In the genomic region with DNA sequence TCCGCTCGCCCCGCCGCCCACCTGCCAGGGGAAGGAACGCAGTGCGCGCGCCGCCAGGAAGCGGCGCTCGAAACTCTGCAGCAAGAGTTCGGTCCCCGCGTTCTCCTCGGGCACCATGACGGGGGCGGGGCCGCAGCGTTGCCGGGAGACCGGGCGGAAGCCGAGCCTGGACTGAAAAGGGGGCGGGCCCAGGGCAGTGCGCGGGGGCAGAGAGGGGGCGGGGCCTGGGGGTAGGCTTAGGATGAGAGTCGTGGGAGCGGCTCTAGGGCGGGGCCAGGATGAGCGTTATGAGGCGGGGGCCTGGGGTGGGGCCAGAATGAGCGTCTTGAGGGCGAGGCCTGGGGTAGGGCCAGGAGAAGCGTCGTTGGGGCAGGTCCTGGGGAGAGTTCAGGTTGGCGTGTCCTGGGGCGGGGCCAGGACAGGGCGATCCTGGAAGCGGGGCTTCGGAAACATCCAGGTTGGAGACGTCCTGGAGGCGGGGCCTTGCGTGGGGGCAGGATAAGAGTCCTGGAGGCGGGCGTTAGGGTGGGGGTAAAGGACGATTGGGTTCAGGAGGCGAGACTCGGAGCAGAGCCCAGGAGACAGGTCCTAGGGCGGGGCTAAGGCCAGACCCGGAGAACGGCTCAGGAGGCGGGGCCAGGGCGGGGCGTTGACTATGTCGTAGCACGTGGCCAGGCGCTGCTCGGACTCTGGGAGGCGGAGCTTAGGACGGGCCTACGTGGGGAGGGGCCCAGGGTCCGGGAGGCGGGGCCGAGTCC, we compare ENCODE assay signal across 8 cellular contexts. TPM values are rescaled to one million over a fixed set of nuclear protein-coding genes. Genes with fewer than 3 reads are reported as not detected.
DNase-seq lines count a peak whose midpoint lies in the region; ATAC-seq, FAIRE-seq and TF ChIP-seq lines count a peak whose summit lies in the region.
"Not testable (repeated sequence)": the region's sequence is repeated elsewhere in the genome, so short reads cannot be mapped to it uniquely, and the experiment has no call there.

No MANE protein-coding gene starts in this region.

- H3K79me2 ChIP-seq in HepG2 (ENCODE audit: insufficient read depth, low read length): not testable (repeated sequence)

- ATAC-seq in GM19438 (IDR thresholded peaks at IDR 0.05; ENCODE audit: low read depth, unreplicated experiment) (peak; percentile 96), HG03565 (IDR thresholded peaks at IDR 0.05; ENCODE audit: unreplicated experiment) (peak; percentile 75), HepG2 (peak; percentile 99)

- not testable (repeated sequence) for TF ChIP-seq POLR2A in HepG2 (IDR thresholded peaks at IDR 0.05; ENCODE audit: insufficient read depth in 1 of 2, low read depth in 2 of 2, low read length in 2 of 2)

- 0 out of 2 replicates have a peak, but pooled peaks have one; percentile 30 for TF ChIP-seq CTCF in HepG2 (CRISPR knock-in tag; IDR thresholded peaks at IDR 0.05)

- not testable (repeated sequence) for FAIRE-seq in HepG2 (lab: Jason Lieb, UNC)

- peak overlapping the region; percentile 92 for H3K4me2 ChIP-seq in BLaER1
- peak overlapping the region; percentile 79 for H3K4me2 ChIP-seq in HepG2 (ENCODE audit: low read depth, low read length)

- not testable (repeated sequence) for H3K27me3 ChIP-seq in BLaER1; HepG2 (ENCODE audit: control insufficient read depth in 1 of 2, insufficient read depth in 2 of 2, low read length in 2 of 2)

- not testable (repeated sequence) for TF ChIP-seq EP300 in HepG2 (IDR thresholded peaks at IDR 0.05; ENCODE audit: low read depth in 2 of 2, low read length in 2 of 2); HepG2 (CRISPR knock-in tag; IDR thresholded peaks at IDR 0.05; ENCODE audit: borderline replicate concordance)

- H4K20me1 ChIP-seq in BLaER1; HepG2 (ENCODE audit: insufficient read depth, low read length): not testable (repeated sequence)

- peaks cover 45% of the 10 kb centered on the region for H3K4me1 ChIP-seq in BLaER1
- not testable (repeated sequence) for H3K4me1 ChIP-seq in HepG2 (ENCODE audit: insufficient read depth, low read length)

- peak overlapping the region; percentile 74 for H3K9ac ChIP-seq in BLaER1
- 0 out of 2 replicates have a peak overlapping the region, but pooled peaks have one; percentile 39 for H3K9ac ChIP-seq in HepG2 (ENCODE audit: insufficient read depth, low read depth, low read length)

- H3K4me3 ChIP-seq in BLaER1: peak overlapping the region; percentile 74
- peak overlapping the region; percentile 41 to 76 (median 67); a peak in 5 of 6 replicates for H3K4me3 ChIP-seq in HepG2 (replicated peaks in 1 of 3; ENCODE audit: insufficient read depth in 1 of 3, low read depth in 2 of 3, low read length in 3 of 3)

- DNase-seq in NCI-H748 treated with DMSO at 0.1 percent for 48 hours (lab: John Stamatoyannopoulos, UW) (peak; percentile 95), dermis blood vessel endothelial cell (peak; percentile 94), HepG2 (ENCODE audit: low spot score) (peak; percentile 92)
- DNase-seq in activated CD4-positive, alpha-beta T cell treated with anti-CD3 and anti-CD28 coated beads, Interleukin-2, amount 50 U/mL, for 4 hours: peak; percentile 98
- peak; percentile 96 to 97 for DNase-seq in stimulated activated CD4-positive, alpha-beta T cell treated with anti-CD3 and anti-CD28 coated beads, Interleukin-2, amount 100 ng/mL, for 48 hours

- not testable (repeated sequence) for TF ChIP-seq RAD21 in HepG2 (CRISPR knock-in tag; IDR thresholded peaks at IDR 0.05)

- not testable (repeated sequence) for H2AFZ ChIP-seq in HepG2 (ENCODE audit: low read length)

- in situ Hi-C loops in HepG2 (cut with HindIII; ENCODE audit: extremely low pct_ligation_motif_present, low pct_unique_long_range_greater_than_20kb): not testable (repeated sequence)

- POLR2A ChIA-PET in HepG2 (lab: Yijun Ruan, JAX): interaction anchor here (1.3 kb wide), 1 partner anchor 44 kb away, joined by 10 read pairs; a partner anchor contains a TSS

- WGBS in HepG2 (ENCODE audit: low lambda C conversion rate): 0% methylated on average over 12 of the region's 66 CpGs

- CTCF ChIA-PET in HepG2 (lab: Yijun Ruan, JAX; ENCODE audit: low intra/inter-chr PET ratio, low total read pairs): not testable (repeated sequence)

- BruUV-seq in HepG2 (replicated peaks; lab: Mats Ljungman, UMichigan): not testable (repeated sequence)

- H3K27ac ChIP-seq in BLaER1 (peak overlapping the region; percentile 69), HepG2 (ENCODE audit: extremely low read length, insufficient read depth, low read length) (peak overlapping the region; percentile 43)

- H3K36me3 ChIP-seq in BLaER1; HepG2 (replicated peaks in 1 of 2; ENCODE audit: control insufficient read depth in 1 of 2, insufficient read depth in 2 of 2, low read length in 2 of 2): not testable (repeated sequence)

- not testable (repeated sequence) for H3K9me3 ChIP-seq in BLaER1; HepG2 (ENCODE audit: low read length)

- intact Hi-C loops in HepG2 (cut with micrococcal nuclease; ENCODE audit: unreplicated experiment): not testable (repeated sequence)

TF ChIP-seq in HepG2, 621 proteins besides CTCF, POLR2A, EP300 and RAD21 (continues in another document):
- TF ChIP-seq SPEN (CRISPR knock-in tag; IDR thresholded peaks at IDR 0.05; ENCODE audit: low read depth): 0 out of 2 replicates have a peak, but pooled peaks have one; percentile 15
- TF ChIP-seq, protein P1, sequence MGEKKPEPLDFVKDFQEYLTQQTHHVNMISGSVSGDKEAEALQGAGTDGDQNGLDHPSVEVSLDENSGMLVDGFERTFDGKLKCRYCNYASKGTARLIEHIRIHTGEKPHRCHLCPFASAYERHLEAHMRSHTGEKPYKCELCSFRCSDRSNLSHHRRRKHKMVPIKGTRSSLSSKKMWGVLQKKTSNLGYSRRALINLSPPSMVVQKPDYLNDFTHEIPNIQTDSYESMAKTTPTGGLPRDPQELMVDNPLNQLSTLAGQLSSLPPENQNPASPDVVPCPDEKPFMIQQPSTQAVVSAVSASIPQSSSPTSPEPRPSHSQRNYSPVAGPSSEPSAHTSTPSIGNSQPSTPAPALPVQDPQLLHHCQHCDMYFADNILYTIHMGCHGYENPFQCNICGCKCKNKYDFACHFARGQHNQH (CRISPR knock-in tag; IDR thresholded peaks at IDR 0.05): 0 out of 2 replicates have a peak, but pooled peaks have one; percentile 16
- TF ChIP-seq SKI (IDR thresholded peaks at IDR 0.05; ENCODE audit: partially characterized antibody): peak; percentile 11
- TF ChIP-seq, protein P2, sequence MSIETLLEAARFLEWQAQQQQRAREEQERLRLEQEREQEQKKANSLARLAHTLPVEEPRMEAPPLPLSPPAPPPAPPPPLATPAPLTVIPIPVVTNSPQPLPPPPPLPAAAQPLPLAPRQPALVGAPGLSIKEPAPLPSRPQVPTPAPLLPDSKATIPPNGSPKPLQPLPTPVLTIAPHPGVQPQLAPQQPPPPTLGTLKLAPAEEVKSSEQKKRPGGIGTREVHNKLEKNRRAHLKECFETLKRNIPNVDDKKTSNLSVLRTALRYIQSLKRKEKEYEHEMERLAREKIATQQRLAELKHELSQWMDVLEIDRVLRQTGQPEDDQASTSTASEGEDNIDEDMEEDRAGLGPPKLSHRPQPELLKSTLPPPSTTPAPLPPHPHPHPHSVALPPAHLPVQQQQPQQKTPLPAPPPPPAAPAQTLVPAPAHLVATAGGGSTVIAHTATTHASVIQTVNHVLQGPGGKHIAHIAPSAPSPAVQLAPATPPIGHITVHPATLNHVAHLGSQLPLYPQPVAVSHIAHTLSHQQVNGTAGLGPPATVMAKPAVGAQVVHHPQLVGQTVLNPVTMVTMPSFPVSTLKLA (IDR thresholded peaks at IDR 0.05): peak; percentile 66
- peak; percentile 40; the same call in 1 of the 2 replicates for TF ChIP-seq PHF8 (CRISPR knock-in tag; IDR thresholded peaks at IDR 0.05)

RNA-seq across cellular contexts. Expression of a gene that starts 43.6 kb away (rescaled TPM):
- total RNA-seq in dermis blood vessel endothelial cell (18.8 and 28.1 TPM in 2 replicates), HepG2 (2016; rRNA removed; fragmentation: Illumina TruSeq; extraction: Trizol) (31.4 and 38.0 TPM in 2 replicates)
- total RNA-seq in HepG2 (2016; cell fraction: cytosol; rRNA removed; fragmentation: Illumina TruSeq; extraction: Trizol; ENCODE audit: low read depth): 6.4 and 8.5 TPM in 2 replicates
- 30.7 and 39.1 TPM in 2 replicates for total RNA-seq in HepG2 (2016; cell fraction: insoluble cytoplasmic fraction; rRNA removed; fragmentation: Illumina TruSeq; extraction: Trizol)
- total RNA-seq in HepG2 (2016; cell fraction: membrane; rRNA removed; fragmentation: Illumina TruSeq; extraction: Trizol): 16.1 and 20.2 TPM in 2 replicates
- total RNA-seq in HepG2 (2016; cell fraction: nucleus; rRNA removed; fragmentation: Illumina TruSeq; extraction: Trizol): 54.8 and 59.5 TPM in 2 replicates
- 12.7 and 17.3 TPM in 2 replicates for polyA plus RNA-seq in HepG2 (2011; rRNA removed)
- polyA plus RNA-seq in HepG2 (2011; cell fraction: cytosol; rRNA removed): 6.8 and 9.5 TPM in 2 replicates
- polyA plus RNA-seq in HepG2 (2011; cell fraction: nucleus; rRNA removed): 15.8 and 17.7 TPM in 2 replicates
- 11.5 and 12.3 TPM in 2 replicates for polyA plus RNA-seq in HepG2 (2012)
- polyA plus RNA-seq in HepG2 (2016; cell fraction: cytosol; fragmentation: Illumina TruSeq; extraction: Trizol; ENCODE audit: low read depth): 3.2 and 3.6 TPM in 2 replicates
- 29.8 and 32.0 TPM in 2 replicates for polyA plus RNA-seq in HepG2 (2016; cell fraction: insoluble cytoplasmic fraction; fragmentation: Illumina TruSeq; extraction: Trizol; ENCODE audit: low read depth)
- 5.8 and 6.2 TPM in 2 replicates for polyA plus RNA-seq in HepG2 (2016; cell fraction: membrane; fragmentation: Illumina TruSeq; extraction: Trizol; ENCODE audit: low read depth)
- polyA plus RNA-seq in HepG2 (2016; cell fraction: nucleus; fragmentation: Illumina TruSeq; extraction: Trizol; ENCODE audit: insufficient read depth, low read depth): 78.0 and 83.8 TPM in 2 replicates
- polyA minus RNA-seq in HepG2 (2011; rRNA and poly(A)+ RNA removed; ENCODE audit: low replicate concordance): 24.4 and 56.6 TPM in 2 replicates
- 8.7 and 9.2 TPM in 2 replicates for polyA minus RNA-seq in HepG2 (2011; cell fraction: cytosol; rRNA and poly(A)+ RNA removed)
- 63.3 and 70.1 TPM in 2 replicates for polyA minus RNA-seq in HepG2 (2011; cell fraction: nucleus; rRNA and poly(A)+ RNA removed)

Comparison
In these comparisons a context has a peak if more than half of its experiments do, and no peak if none do; other contexts are left out.
1. Peak in every context shown above with its lines: DNase-seq, ATAC-seq, H3K4me3 ChIP-seq and H3K27ac ChIP-seq.